9 cellular contexts compared by ENCODE assay signal in genomic region chr11:18853086-18853720, GRCh38.
DNase-seq lines count a peak whose midpoint lies in the region; ATAC-seq, FAIRE-seq and TF ChIP-seq lines count a peak whose summit lies in the region.
"Had no signal": no experiment of that assay in that cellular context is flagged by ENCODE, and none has a peak within 500 bp of the region (broad histone marks: within the 10 kb centered on the region; RNA-seq: fewer than 3 reads in every experiment).

No MANE protein-coding gene starts in this region.

- H2AFZ ChIP-seq in neural progenitor cell (replicated peaks), result no peak overlapping the region

- H3K4me1 ChIP-seq in neural progenitor cell, result no peaks in the 10 kb centered on the region

- H4K20me1 ChIP-seq in neural progenitor cell (ENCODE audit: low read depth), result no peaks in the 10 kb centered on the region

- no peak for TF ChIP-seq POLR2A in GM12891 (IDR thresholded peaks at IDR 0.05; ENCODE audit: low read depth, low read length)

- H3K36me3 ChIP-seq in neural progenitor cell, result no peaks in the 10 kb centered on the region

- DNase-seq in GM12891 (ENCODE audit: insufficient read length, low spot score), result no peak
- DNase-seq in NCI-H1048 (lab: John Stamatoyannopoulos, UW), result peak; percentile 0
- peak; percentile 2 to 60 for DNase-seq in T47D (ENCODE audit: low read depth in 1 of 2, low spot score in 1 of 2)
- DNase-seq in neural progenitor cell (ENCODE audit: low spot score), result peak; percentile 69
- DNase-seq in COLO829 (ENCODE audit: low spot score), result no peak
- no peak for DNase-seq in epidermal melanocyte (ENCODE audit: insufficient read length, low spot score)

- ATAC-seq in GM21825 (IDR thresholded peaks at IDR 0.05; ENCODE audit: unreplicated experiment) (peak; percentile 69), GM19328 (IDR thresholded peaks at IDR 0.05; ENCODE audit: unreplicated experiment) (no peak)

- no peaks in the 10 kb centered on the region for H3K27me3 ChIP-seq in neural progenitor cell

- H3K27ac Mint-ChIP-seq in neural progenitor cell, result no peak overlapping the region

- H3K79me2 ChIP-seq in neural progenitor cell (ENCODE audit: low read depth), result no peaks in the 10 kb centered on the region

- H3K4me2 ChIP-seq in neural progenitor cell, result no peak overlapping the region

- H3K9ac ChIP-seq in neural progenitor cell, result no peak overlapping the region

- peak; percentile 91 for FAIRE-seq in GM12891 (lab: Jason Lieb, UNC)

- no peak overlapping the region for H3K4me3 Mint-ChIP-seq in neural progenitor cell

- H3K4me3 ChIP-seq in neural progenitor cell, result no peak overlapping the region
- H3K4me3 ChIP-seq: skin epidermis had no signal

- TF ChIP-seq CTCF in neural progenitor cell (IDR thresholded peaks at IDR 0.05), result peak; percentile 75

- no peaks in the 10 kb centered on the region for H3K9me3 Mint-ChIP-seq in neural progenitor cell

- H3K4me1 Mint-ChIP-seq in neural progenitor cell, result no peaks in the 10 kb centered on the region

- H3K27ac ChIP-seq in neural progenitor cell, result no peak overlapping the region
- H3K27ac ChIP-seq: skin epidermis had no signal

- H3F3A ChIP-seq in neural progenitor cell (ENCODE audit: low read depth), result no peaks in the 10 kb centered on the region

- in situ Hi-C loops in T47D (cut with HindIII; ENCODE audit: low pct_unique_long_range_greater_than_20kb, low sequenced_read_pairs), result no loop called here

- H3K36me3 Mint-ChIP-seq in neural progenitor cell, result no peaks in the 10 kb centered on the region

- H3K9me3 ChIP-seq in neural progenitor cell (ENCODE audit: low read depth), result no peaks in the 10 kb centered on the region

- peaks cover 2% of the 10 kb centered on the region for H3K27me3 Mint-ChIP-seq in neural progenitor cell (ENCODE audit: insufficient read depth, low read depth)

TF ChIP-seq in GM12891, 5 proteins besides CTCF, POLR2A, EP300 and RAD21:
- TF ChIP-seq TAF1 (IDR thresholded peaks at IDR 0.05; ENCODE audit: low read depth, low read length), result no peak
- TF ChIP-seq PAX5 (IDR thresholded peaks at IDR 0.05; ENCODE audit: insufficient read depth, low read length, severe bottlenecking), result no peak
- no peak for TF ChIP-seq POU2F2 (IDR thresholded peaks at IDR 0.05; ENCODE audit: low read depth, low read length)

Comparison
In these comparisons a context has a peak if more than half of its experiments do, and no peak if none do; other contexts are left out.
1. DNase-seq: peak in NCI-H1048 (single experiment), T47D (2 of 2) and neural progenitor cell (single experiment); none in GM12891 (single experiment), COLO829 (single experiment) and epidermal melanocyte (single experiment).